ENCODE assay signal across 8 cellular contexts in genomic region chr6:106512048-106512957, GRCh38.
DNase-seq lines count a peak whose midpoint lies in the region; ATAC-seq and TF ChIP-seq lines count a peak whose summit lies in the region.

No MANE protein-coding gene starts in this region.

- ATAC-seq in GM18502 (IDR thresholded peaks at IDR 0.05; ENCODE audit: poor library complexity, unreplicated experiment) (peak; percentile 57), HG02571 (IDR thresholded peaks at IDR 0.05; ENCODE audit: unreplicated experiment) (peak; percentile 69), mucosa of descending colon (peak; percentile 78)

- peak overlapping the region; percentile 83 for H3K4me3 Mint-ChIP-seq in activated CD4-positive, alpha-beta memory T cell treated with anti-CD3 and anti-CD28 coated beads for 36 hours

- DNase-seq in NCI-H1105 (lab: John Stamatoyannopoulos, UW) (peak; percentile 3), mucosa of descending colon (peak; percentile 91 to 95 (median 94)), COLO829 (ENCODE audit: low spot score) (no peak)
- DNase-seq in activated CD4-positive, alpha-beta memory T cell treated with anti-CD3 and anti-CD28 coated beads for 36 hours, result peak; percentile 87
- DNase-seq in stimulated activated CD8-positive, alpha-beta memory T cell treated with anti-CD3 and anti-CD28 coated beads, Interleukin-7, amount 100 ng/mL, for 4 hours (ENCODE audit: low read depth in 2 of 2), result peak; percentile 54 to 73

- CTCF ChIA-PET in activated CD4-positive, alpha-beta memory T cell treated with anti-CD3 and anti-CD28 coated beads for 36 hours (lab: Charles Lee), result interaction anchor here (0.5 to 6.8 kb wide), 18 partner anchors 9 to 1717 kb away, joined by 3 to 94 read pairs (median 7); no protein-coding TSS in a partner anchor

- H3K9me3 Mint-ChIP-seq in activated CD4-positive, alpha-beta memory T cell treated with anti-CD3 and anti-CD28 coated beads for 36 hours, result no peaks in the 10 kb centered on the region

- H3K9ac ChIP-seq in endocrine pancreas (ENCODE audit: control insufficient read depth, insufficient read depth, low read length), result peak overlapping the region; percentile 61

- H3K36me3 ChIP-seq in endocrine pancreas (ENCODE audit: control insufficient read depth, insufficient read depth, low read length), result no peaks in the 10 kb centered on the region
- no peaks in the 10 kb centered on the region for H3K36me3 ChIP-seq in mucosa of descending colon (ENCODE audit: low read depth)

- H3K4me1 ChIP-seq in endocrine pancreas (ENCODE audit: control insufficient read depth, insufficient read depth, low read length) (peaks cover 6% of the 10 kb centered on the region), mucosa of descending colon (ENCODE audit: low read depth) (peaks cover 16% of the 10 kb centered on the region)

- H3K9me3 ChIP-seq in endocrine pancreas (ENCODE audit: control insufficient read depth, low read length) (no peaks in the 10 kb centered on the region), mucosa of descending colon (no peaks in the 10 kb centered on the region)

- POLR2A ChIA-PET in activated CD4-positive, alpha-beta memory T cell treated with anti-CD3 and anti-CD28 coated beads for 36 hours (lab: Charles Lee), result interaction anchor here (0.9 to 6.0 kb wide), 9 partner anchors 9 to 47 kb away, joined by 3 to 75 read pairs (median 9); no protein-coding TSS in a partner anchor

- intact Hi-C loops in activated CD4-positive, alpha-beta memory T cell treated with anti-CD3 and anti-CD28 coated beads for 36 hours (cut with micrococcal nuclease), result loop anchor here (2.0 to 5.0 kb wide), 4 partner anchors 35 to 1310 kb away; partner anchors contain the start of genes ATG5, QRSL1, RTN4IP1 and SCML4
- intact Hi-C loops in mucosa of descending colon (cut with DNase I, micrococcal nuclease), result loop anchor here in 1 of 2 donors (5.0 kb wide), 1 partner anchor 65 kb away; no protein-coding TSS in a partner anchor

- peak overlapping the region; percentile 87 for H3K27ac Mint-ChIP-seq in activated CD4-positive, alpha-beta memory T cell treated with anti-CD3 and anti-CD28 coated beads for 36 hours

- TF ChIP-seq CTCF in mucosa of descending colon (IDR thresholded peaks at IDR 0.05), result peak; percentile 36

- peaks cover 41% of the 10 kb centered on the region for H3K4me1 Mint-ChIP-seq in activated CD4-positive, alpha-beta memory T cell treated with anti-CD3 and anti-CD28 coated beads for 36 hours (ENCODE audit: low read depth)

- peaks cover 8% of the 10 kb centered on the region for H3K27me3 ChIP-seq in endocrine pancreas (ENCODE audit: control insufficient read depth, insufficient read depth, low read length)

- H3K27me3 Mint-ChIP-seq in activated CD4-positive, alpha-beta memory T cell treated with anti-CD3 and anti-CD28 coated beads for 36 hours, result no peaks in the 10 kb centered on the region

- H3K4me3 ChIP-seq in endocrine pancreas (ENCODE audit: control insufficient read depth, insufficient read depth, low read length) (no peak overlapping the region), mucosa of descending colon (peak overlapping the region; percentile 80)

- peaks cover 11% of the 10 kb centered on the region for H3K36me3 Mint-ChIP-seq in activated CD4-positive, alpha-beta memory T cell treated with anti-CD3 and anti-CD28 coated beads for 36 hours
